Comparison of ENCODE assay signal across 12 cellular contexts in the genomic region with DNA sequence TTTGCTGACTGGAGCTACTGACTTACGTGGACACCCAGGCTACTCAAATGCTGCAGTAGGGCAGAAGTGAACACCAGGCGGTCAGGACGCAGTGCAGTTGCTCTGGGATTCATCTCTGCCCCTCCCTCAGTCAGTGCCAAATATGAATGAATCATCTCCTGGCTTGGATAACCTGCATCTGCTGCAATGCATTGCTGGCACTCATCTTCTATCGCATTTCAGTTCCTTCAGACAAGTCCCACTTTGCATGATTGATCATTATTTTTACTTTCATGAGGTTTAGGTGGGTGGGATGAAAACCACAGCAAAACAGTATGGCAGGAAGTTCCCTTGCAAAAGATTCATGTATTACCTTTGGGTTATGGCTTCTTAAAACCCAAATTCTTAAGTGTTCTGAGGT.
DNase-seq lines count a peak whose midpoint lies in the region; TF ChIP-seq lines count a peak whose summit lies in the region.
"Had no signal": no experiment of that assay in that cellular context is flagged by ENCODE, and none has a peak within 500 bp of the region (broad histone marks: within the 10 kb centered on the region; RNA-seq: fewer than 3 reads in every experiment).

No MANE protein-coding gene starts in this region.

- H3K4me1 Mint-ChIP-seq in activated naive CD4-positive, alpha-beta T cell treated with anti-CD3 and anti-CD28 coated beads, Interleukin-2, amount 10 ng/mL, durations not matched to agents 7 days and 5 days: no peaks in the 10 kb centered on the region

- no peak overlapping the region for H3K4me3 ChIP-seq in choroid plexus epithelial cell (ENCODE audit: low read depth, low read length)
- H3K4me3 ChIP-seq in effector memory CD4-positive, alpha-beta T cell (ENCODE audit: insufficient read depth, low read depth, low read length, poor library complexity, severe bottlenecking): no peak overlapping the region
- H3K4me3 ChIP-seq: heart right ventricle, smooth muscle cell had no signal

- no peaks in the 10 kb centered on the region for H3K36me3 ChIP-seq in effector memory CD4-positive, alpha-beta T cell (ENCODE audit: control insufficient read depth, insufficient read depth, low read length)
- H3K36me3 ChIP-seq: heart right ventricle had no signal

- no peaks in the 10 kb centered on the region for H3K27me3 ChIP-seq in effector memory CD4-positive, alpha-beta T cell (replicated peaks; ENCODE audit: control insufficient read depth, insufficient read depth, low read length, poor library complexity, severe bottlenecking)

- no peak overlapping the region for H3K27ac ChIP-seq in effector memory CD4-positive, alpha-beta T cell (ENCODE audit: insufficient read depth, low read length, poor library complexity, severe bottlenecking)
- H3K27ac ChIP-seq: heart right ventricle had no signal

- DNase-seq in ELR (ENCODE audit: low read depth) (peak; percentile 71), LHCN-M2 (ENCODE audit: low read depth) (peak; percentile 87), choroid plexus epithelial cell (ENCODE audit: low read depth) (peak; percentile 71), renal cortical epithelial cell (ENCODE audit: low read depth) (peak; percentile 21), KG1 (lab: John Stamatoyannopoulos, UW) (no peak)
- no peak for DNase-seq in activated naive CD4-positive, alpha-beta T cell treated with anti-CD3 and anti-CD28 coated beads, Interleukin-2, amount 10 ng/mL, durations not matched to agents 7 days and 5 days
- DNase-seq in effector memory CD4-positive, alpha-beta T cell: no peak
- DNase-seq: GOT3, heart right ventricle, NCI-H1092 treated with DMSO at 0.1 percent for 48 hours, T-helper 2 cell had no signal

- H3K27ac Mint-ChIP-seq in activated naive CD4-positive, alpha-beta T cell treated with anti-CD3 and anti-CD28 coated beads, Interleukin-2, amount 10 ng/mL, durations not matched to agents 7 days and 5 days: no peak overlapping the region

- no peaks in the 10 kb centered on the region for H3K4me1 ChIP-seq in effector memory CD4-positive, alpha-beta T cell (ENCODE audit: control insufficient read depth, insufficient read depth, low read length, poor library complexity, severe bottlenecking)

- H3K4me3 Mint-ChIP-seq in activated naive CD4-positive, alpha-beta T cell treated with anti-CD3 and anti-CD28 coated beads, Interleukin-2, amount 10 ng/mL, durations not matched to agents 7 days and 5 days: no peak overlapping the region

- TF ChIP-seq CTCF in choroid plexus epithelial cell (conservative IDR thresholded peaks at IDR 0.05; ENCODE audit: low read depth, low read length): no peak

- CTCF ChIA-PET in activated naive CD4-positive, alpha-beta T cell treated with anti-CD3 and anti-CD28 coated beads, Interleukin-2, amount 10 ng/mL, durations not matched to agents 7 days and 5 days (lab: Charles Lee): interaction anchor here (0.7 kb wide), 1 partner anchor 11 kb away, joined by 3 read pairs; no protein-coding TSS in a partner anchor

- H3K27me3 Mint-ChIP-seq in activated naive CD4-positive, alpha-beta T cell treated with anti-CD3 and anti-CD28 coated beads, Interleukin-2, amount 10 ng/mL, durations not matched to agents 7 days and 5 days: no peaks in the 10 kb centered on the region

- no peaks in the 10 kb centered on the region for H3K9me3 Mint-ChIP-seq in activated naive CD4-positive, alpha-beta T cell treated with anti-CD3 and anti-CD28 coated beads, Interleukin-2, amount 10 ng/mL, durations not matched to agents 7 days and 5 days

- no peaks in the 10 kb centered on the region for H3K9me3 ChIP-seq in effector memory CD4-positive, alpha-beta T cell (ENCODE audit: control insufficient read depth, low read length)
- H3K9me3 ChIP-seq: heart right ventricle had no signal

- no peaks in the 10 kb centered on the region for H3K36me3 Mint-ChIP-seq in activated naive CD4-positive, alpha-beta T cell treated with anti-CD3 and anti-CD28 coated beads, Interleukin-2, amount 10 ng/mL, durations not matched to agents 7 days and 5 days

Comparison
In these comparisons a context has a peak if more than half of its experiments do, and no peak if none do; other contexts are left out.
1. DNase-seq: peak in ELR (single experiment), LHCN-M2 (single experiment), choroid plexus epithelial cell (single experiment) and renal cortical epithelial cell (single experiment); none in activated naive CD4-positive, alpha-beta T cell treated with anti-CD3 and anti-CD28 coated beads, Interleukin-2, amount 10 ng/mL, durations not matched to agents 7 days and 5 days (single experiment), effector memory CD4-positive, alpha-beta T cell (0 of 3) and KG1 (single experiment).